ENCODE assay signal across 9 cellular contexts in the genomic region with DNA sequence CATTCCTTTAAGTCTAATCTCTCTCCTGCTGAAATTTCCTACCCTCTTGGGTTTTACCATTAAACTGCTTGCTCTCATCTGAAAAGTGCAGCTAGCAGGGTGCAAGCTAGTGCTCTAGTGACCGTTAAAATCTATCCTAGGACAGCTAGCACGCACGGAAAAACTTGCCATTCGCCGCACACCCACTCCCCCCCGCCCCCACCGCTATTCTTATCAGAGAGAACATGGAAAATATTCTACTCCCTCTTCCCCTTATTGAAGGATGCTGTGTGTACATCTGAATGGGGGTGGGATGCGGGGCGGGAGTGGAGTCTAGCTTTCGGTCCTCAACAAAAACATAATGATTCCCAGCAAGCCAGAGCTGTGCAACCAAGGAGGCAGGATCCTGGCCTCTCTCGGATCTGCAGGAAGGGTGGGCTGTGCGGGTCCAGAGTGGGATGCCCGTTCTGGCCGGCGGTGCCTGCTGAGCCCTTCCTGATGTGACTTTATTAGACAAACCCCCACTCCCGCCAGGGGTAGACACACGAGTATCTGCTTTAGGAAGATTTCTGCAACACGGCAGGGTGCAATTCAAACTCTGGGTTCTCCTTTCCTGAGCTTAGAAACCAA. TPM values are rescaled to one million over a fixed set of nuclear protein-coding genes. Genes with fewer than 3 reads are reported as not detected.
DNase-seq lines count a peak whose midpoint lies in the region; ATAC-seq and TF ChIP-seq lines count a peak whose summit lies in the region.
"Had no signal": no experiment of that assay in that cellular context is flagged by ENCODE, and none has a peak within 500 bp of the region (broad histone marks: within the 10 kb centered on the region; RNA-seq: fewer than 3 reads in every experiment).

No MANE protein-coding gene starts in this region.

- H3K27me3 ChIP-seq in endodermal cell (ENCODE audit: control insufficient read depth, insufficient read depth, low read length, poor library complexity, severe bottlenecking) (peaks cover 80% of the 10 kb centered on the region), gastrocnemius medialis (peaks cover 51 to 57% (median 54%) of the 10 kb centered on the region in 3 donors)

- TF ChIP-seq CTCF in LNCaP clone FGC (IDR thresholded peaks at IDR 0.05; ENCODE audit: control insufficient read depth, extremely low read depth, insufficient read depth): no peak
- TF ChIP-seq CTCF in endodermal cell (conservative IDR thresholded peaks at IDR 0.05): no peak
- no peak for TF ChIP-seq CTCF in gastrocnemius medialis (IDR thresholded peaks at IDR 0.05 in 4 of 5, conservative IDR thresholded peaks at IDR 0.05 in 1 of 5)

- H3K4me1 ChIP-seq in endodermal cell (ENCODE audit: control insufficient read depth, insufficient read depth, low read length) (no peaks in the 10 kb centered on the region), gastrocnemius medialis (peaks cover 0 to 21% of the 10 kb centered on the region in 2 donors)

- intact Hi-C loops in gastrocnemius medialis (cut with DNase I; ENCODE audit: low total_unique reads): loop anchor here (2.0 kb wide), 1 partner anchor 285 kb away; no protein-coding TSS in a partner anchor
- intact Hi-C loops in sciatic nerve (cut with DNase I): no loop called here

- no peaks in the 10 kb centered on the region for H3K36me3 ChIP-seq in endodermal cell (ENCODE audit: control insufficient read depth, insufficient read depth, low read length)
- no peaks in the 10 kb centered on the region for H3K36me3 ChIP-seq in gastrocnemius medialis

- H3K9me3 ChIP-seq in endodermal cell (ENCODE audit: control insufficient read depth, low read length): no peaks in the 10 kb centered on the region
- no peaks in the 10 kb centered on the region for H3K9me3 ChIP-seq in gastrocnemius medialis

- no peak for TF ChIP-seq POLR2A in gastrocnemius medialis (IDR thresholded peaks at IDR 0.05)

- H3K4me3 ChIP-seq in LNCaP clone FGC (ENCODE audit: low read depth, low read length) (peak overlapping the region; percentile 53), endodermal cell (ENCODE audit: low read length) (peak overlapping the region; percentile 81), gastrocnemius medialis (peak overlapping the region in 3 of 4 donors; percentile 52 to 79 (median 62))

- peaks cover 83% of the 10 kb centered on the region for H3K27me3 Mint-ChIP-seq in endodermal cell (ENCODE audit: insufficient read depth)

- H3K27ac ChIP-seq in endodermal cell (ENCODE audit: low read depth, low read length): no peak overlapping the region
- H3K27ac ChIP-seq in gastrocnemius medialis: no peak overlapping the region

- WGBS in endodermal cell (ENCODE audit: insufficient coverage in 1 of 2, insufficient read length in 1 of 2), 2 experiments: 42 to 57% methylated on average over 9 to 16 of the region's 18 CpGs

- H3K9ac ChIP-seq in endodermal cell (ENCODE audit: extremely low read depth, low read length, poor library complexity, severe bottlenecking): no peak overlapping the region

- peaks cover 3% of the 10 kb centered on the region for H3K4me1 Mint-ChIP-seq in endodermal cell

- H3K36me3 Mint-ChIP-seq in endodermal cell (ENCODE audit: low read depth): no peaks in the 10 kb centered on the region

- no peak overlapping the region for H3K4me3 Mint-ChIP-seq in endodermal cell

- in situ Hi-C loops in gastrocnemius medialis (cut with MboI; ENCODE audit: low sequenced_read_pairs in 4 of 4): loop anchor here in 3 of 4 donors (25.0 kb wide), 2 partner anchors 287 to 537 kb away; no protein-coding TSS in a partner anchor

- DNase-seq in LNCaP clone FGC (ENCODE audit: low read depth) (no peak), endodermal cell (peak; percentile 26), gastrocnemius medialis (no peak), sciatic nerve (ENCODE audit: low spot score) (no peak), NCI-H345 (lab: John Stamatoyannopoulos, UW) (no peak), NCI-H1092 treated with DMSO at 0.1 percent for 48 hours (lab: John Stamatoyannopoulos, UW) (no peak)
- no peak for DNase-seq in stimulated activated CD4-positive, alpha-beta T cell treated with anti-CD3 and anti-CD28 coated beads, Interleukin-2, amount 100 ng/mL, for 48 hours
- DNase-seq: NCI-H1436 treated with DMSO at 0.1 percent for 48 hours had no signal

- peaks cover 10% of the 10 kb centered on the region for H3K9me3 Mint-ChIP-seq in endodermal cell

- H3K27ac Mint-ChIP-seq in endodermal cell: no peak overlapping the region

- ATAC-seq in GM19023 (IDR thresholded peaks at IDR 0.05; ENCODE audit: unreplicated experiment) (peak; percentile 16), gastrocnemius medialis (no peak), sciatic nerve (no peak)

RNA-seq across cellular contexts. Expression of gene ADRA2A, which starts 1.1 kb away (rescaled TPM):
- under 1 TPM in 1 of 2 donors, not detected in 1; 0.13 TPM for total RNA-seq in endodermal cell
- 0.53 TPM for polyA plus RNA-seq in endodermal cell (2013, experiment 1 of 2)
- 0.87 TPM for polyA plus RNA-seq in endodermal cell (2013, experiment 2 of 2)
- under 1 TPM; 0.19 to 0.94 (median 0.36) TPM for total RNA-seq in gastrocnemius medialis
- total RNA-seq in sciatic nerve: 11.4 TPM
